ENCODE assay signal across 8 cellular contexts in genomic region chr3:184157206-184157605, GRCh38. TPM values are rescaled to one million over a fixed set of nuclear protein-coding genes. Genes with fewer than 3 reads are reported as not detected.
DNase-seq lines count a peak whose midpoint lies in the region; TF ChIP-seq lines count a peak whose summit lies in the region.

No MANE protein-coding gene starts in this region.

- H3K4me1 ChIP-seq in SJSA1 (replicated peaks) (peaks cover 45% of the 10 kb centered on the region), fibroblast of lung (ENCODE audit: control insufficient read depth, extremely low read depth, insufficient read depth, low read length) (peaks cover 7% of the 10 kb centered on the region), prostate gland (replicated peaks) (peaks cover 13% of the 10 kb centered on the region)

- no peak for TF ChIP-seq POLR2A in prostate gland (IDR thresholded peaks at IDR 0.05)

- H3K36me3 ChIP-seq in SJSA1 (peaks cover 28% of the 10 kb centered on the region), fibroblast of lung (ENCODE audit: control insufficient read depth, insufficient read depth, low read length) (no peaks in the 10 kb centered on the region), prostate gland (no peaks in the 10 kb centered on the region)

- H3K4me3 ChIP-seq in SJSA1 (peak overlapping the region; percentile 92), fibroblast of lung (replicated peaks in 1 of 4; ENCODE audit: control extremely low read depth in 1 of 4, insufficient read depth in 1 of 4, low read depth in 3 of 4, low read length in 4 of 4) (peak overlapping the region; percentile 58 to 88 (median 73)), prostate gland (peak overlapping the region; percentile 78 to 81)

- H3K79me2 ChIP-seq in fibroblast of lung (ENCODE audit: control insufficient read depth, insufficient read depth, low read length): peaks cover 60% of the 10 kb centered on the region

- no peak overlapping the region for H3K9ac ChIP-seq in fibroblast of lung (ENCODE audit: insufficient read depth, low read length)

- H3K27me3 ChIP-seq in SJSA1 (replicated peaks) (no peaks in the 10 kb centered on the region), fibroblast of lung (ENCODE audit: control insufficient read depth, insufficient read depth, low read length) (no peaks in the 10 kb centered on the region), prostate gland (replicated peaks; ENCODE audit: insufficient read depth) (no peaks in the 10 kb centered on the region)

- peak overlapping the region; percentile 99 for H3K4me2 ChIP-seq in fibroblast of lung (ENCODE audit: extremely low read depth, insufficient read depth, low read length)

- TF ChIP-seq CTCF in fibroblast of lung (conservative IDR thresholded peaks at IDR 0.05 in 1 of 2, IDR thresholded peaks at IDR 0.05 in 1 of 2; ENCODE audit: low read depth in 1 of 2, low read length in 2 of 2) (no peak), prostate gland (IDR thresholded peaks at IDR 0.05) (no peak)

- no peaks in the 10 kb centered on the region for H4K20me1 ChIP-seq in fibroblast of lung (ENCODE audit: control insufficient read depth, extremely low read depth, insufficient read depth, low read length)

- H2AFZ ChIP-seq in fibroblast of lung (ENCODE audit: low read length): no peak overlapping the region

- DNase-seq in EL (peak; percentile 36), SJSA1 (ENCODE audit: low read depth in 1 of 2, low spot score in 2 of 2) (no peak), fibroblast of lung (ENCODE audit: low read depth in 2 of 2) (no peak), prostate gland (ENCODE audit: low spot score) (no peak), NCI-H1417 (lab: John Stamatoyannopoulos, UW) (no peak), NCI-H69 (lab: John Stamatoyannopoulos, UW) (no peak), activated gamma-delta T cell treated with Interleukin-2 at 50 U/mL for 16 hours (no peak), SIG-M5 treated with dmso at 0.1 percent for 504 hours (lab: John Stamatoyannopoulos, UW; ENCODE audit: unreplicated experiment) (no peak)

- no peaks in the 10 kb centered on the region for H3K9me3 ChIP-seq in SJSA1 (replicated peaks)
- H3K9me3 ChIP-seq in fibroblast of lung (ENCODE audit: control insufficient read depth, insufficient read depth, low read depth, low read length): no peaks in the 10 kb centered on the region
- H3K9me3 ChIP-seq in prostate gland: no peaks in the 10 kb centered on the region

- intact Hi-C loops in prostate gland (cut with DNase I): no loop called here

- H3K27ac ChIP-seq in SJSA1 (no peak overlapping the region), fibroblast of lung (ENCODE audit: insufficient read depth, low read length) (peak overlapping the region; percentile 36), prostate gland (peak overlapping the region; percentile 84 to 91)

RNA-seq across cellular contexts. Expression of gene DVL3, which starts 2.0 kb away (rescaled TPM):
- 32.2 and 33.6 TPM in 2 replicates for total RNA-seq in SJSA1 (2014; rRNA removed; shearing (Covaris generic))
- total RNA-seq in fibroblast of lung: 32.4 and 33.7 TPM in 2 replicates
- 16.5 and 19.8 TPM in 2 replicates for polyA plus RNA-seq in fibroblast of lung
- 25.9 and 39.9 TPM in 2 replicates for polyA plus RNA-seq in fibroblast of lung (2012)
- polyA minus RNA-seq in fibroblast of lung (ENCODE audit: low replicate concordance): 47.8 and 83.9 TPM in 2 replicates
- 10 to 100 TPM; 61.7 to 95.1 TPM for total RNA-seq in prostate gland

RNA-seq across cellular contexts. Expression of gene AP2M1, which starts 17.4 kb away (rescaled TPM):
- total RNA-seq in SJSA1 (2014; rRNA removed; shearing (Covaris generic)): 282 and 609 TPM in 2 replicates
- total RNA-seq in fibroblast of lung (362 and 430 TPM in 2 replicates), prostate gland (100 to 1,000 TPM; 183 to 307 TPM)
- polyA plus RNA-seq in fibroblast of lung: 746 and 902 TPM in 2 replicates
- 686 and 750 TPM in 2 replicates for polyA plus RNA-seq in fibroblast of lung (2012)
- 745 and 1,352 TPM in 2 replicates for polyA minus RNA-seq in fibroblast of lung (ENCODE audit: low replicate concordance)

RNA-seq across cellular contexts. Expression of gene EIF2B5, which starts 22.0 kb away (rescaled TPM):
- total RNA-seq in SJSA1 (2014; rRNA removed; shearing (Covaris generic)): 49.5 and 62.3 TPM in 2 replicates
- total RNA-seq in fibroblast of lung (23.4 and 26.9 TPM in 2 replicates), prostate gland (10 to 100 TPM; 54.9 to 61.5 TPM)
- 23.8 and 26.7 TPM in 2 replicates for polyA plus RNA-seq in fibroblast of lung
- polyA plus RNA-seq in fibroblast of lung (2012): 19.0 and 26.5 TPM in 2 replicates
- 24.8 and 27.7 TPM in 2 replicates for polyA minus RNA-seq in fibroblast of lung (ENCODE audit: low replicate concordance)

RNA-seq across cellular contexts. Expression of gene ABCF3, which starts 28.8 kb away (rescaled TPM):
- total RNA-seq in SJSA1 (2014; rRNA removed; shearing (Covaris generic)): 19.2 and 28.7 TPM in 2 replicates
- 63.9 and 65.1 TPM in 2 replicates for total RNA-seq in fibroblast of lung
- 31.3 and 40.2 TPM in 2 replicates for polyA plus RNA-seq in fibroblast of lung
- polyA plus RNA-seq in fibroblast of lung (2012): 32.5 and 41.7 TPM in 2 replicates
- 146 and 162 TPM in 2 replicates for polyA minus RNA-seq in fibroblast of lung (ENCODE audit: low replicate concordance)
- total RNA-seq in prostate gland: 100 to 1,000 TPM in 1 of 2 donors, 10 to 100 TPM in 1; 62.9 to 103 TPM
